Comparison of ENCODE assay signal across 28 cellular contexts in the genomic region with DNA sequence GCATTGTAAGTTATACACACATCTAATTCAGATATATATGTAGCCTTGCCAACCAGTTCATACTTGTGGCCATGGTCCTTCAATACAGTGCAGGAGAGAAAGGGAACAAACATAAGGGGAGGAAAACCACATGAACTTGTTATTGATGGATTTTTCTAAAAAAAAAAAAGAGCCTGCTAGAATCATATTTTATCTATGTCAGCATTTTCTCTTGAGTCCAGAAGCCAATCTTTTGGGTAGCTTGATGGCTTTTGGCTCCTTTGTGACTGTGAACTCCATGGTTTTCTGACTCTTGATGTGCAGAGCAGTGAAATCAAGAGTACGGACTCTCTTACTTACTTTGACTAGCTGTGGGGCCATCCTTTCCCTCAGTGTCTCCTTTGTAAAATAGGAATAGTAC.
"Had no signal": no experiment of that assay in that cellular context is flagged by ENCODE, and none has a peak within 500 bp of the region (broad histone marks: within the 10 kb centered on the region; RNA-seq: fewer than 3 reads in every experiment).

No MANE protein-coding gene starts in this region.

- H3K27me3 ChIP-seq: neural progenitor cell, ovary, spleen, suprapubic skin, testis, tibial artery, transverse colon, upper lobe of right lung, uterus had no signal

- H2AFZ ChIP-seq: neural progenitor cell, parathyroid adenoma had no signal

- H3K36me3 ChIP-seq: neural progenitor cell, ovary, spleen, suprapubic skin, tibial artery, transverse colon, upper lobe of right lung, uterus had no signal

- H3K4me2 ChIP-seq: neural progenitor cell, smooth muscle cell had no signal

- H3K4me3 ChIP-seq: neural progenitor cell, ovary, psoas muscle, skin epidermis, smooth muscle cell, spleen, suprapubic skin, testis, tibial artery, transverse colon, upper lobe of right lung, uterus had no signal

- H3K79me2 ChIP-seq: parathyroid adenoma had no signal

- ATAC-seq: natural killer cell; psoas muscle; right cardiac atrium; sciatic nerve; stimulated activated memory B cell treated with anti-CD40 and anti-IgM and Interleukin-4, amounts not matched to agents 10 μg/mL and 1 μg/mL and 100 μg/mL, for 72 hours; stimulated activated naive CD8-positive, alpha-beta T cell treated with anti-CD3 and anti-CD28 coated beads, Interleukin-15, amount 100 ng/mL, for 72 hours; stimulated activated naive CD8-positive, alpha-beta T cell treated with anti-CD3 and anti-CD28 coated beads, Interleukin-15, Interleukin-2, amounts not matched to agents 100 U/mL and 50 U/mL, for 24 hours; upper lobe of right lung had no signal

- DNase-seq: natural killer cell; occipital lobe; ovary; posterior cingulate gyrus; psoas muscle; right cardiac atrium; spleen; stimulated activated CD4-positive, alpha-beta T cell treated with anti-CD3 and anti-CD28 coated beads, Interleukin-12 subunit alpha, Interleukin-12 subunit beta, amount 100 ng/mL, for 4 hours; stimulated activated CD4-positive, alpha-beta T cell treated with anti-CD3 and anti-CD28 coated beads, Interleukin-1b, Interleukin-23, amount 100 ng/mL, for 48 hours; stimulated activated CD4-positive, alpha-beta T cell treated with anti-CD3 and anti-CD28 coated beads, Interleukin-4, amount 100 ng/mL, for 1 hour; stimulated activated CD4-positive, alpha-beta T cell treated with anti-CD3 and anti-CD28 coated beads, Interleukin-4, amount 100 ng/mL, for 4 hours; stimulated activated CD8-positive, alpha-beta memory T cell treated with anti-CD3 and anti-CD28 coated beads, Interleukin-4, amount 100 ng/mL, for 48 hours; stimulated activated naive CD4-positive, alpha-beta T cell; stimulated activated naive CD8-positive, alpha-beta T cell treated with anti-CD3 and anti-CD28 coated beads, Interleukin-15, amount 100 ng/mL, for 72 hours; stimulated activated naive CD8-positive, alpha-beta T cell treated with anti-CD3 and anti-CD28 coated beads, Interleukin-15, Interleukin-2, amounts not matched to agents 100 U/mL and 50 U/mL, for 24 hours; substantia nigra; testis; tibial artery; transverse colon; upper lobe of right lung; uterus had no signal

- H3K27ac ChIP-seq: neural progenitor cell, ovary, parathyroid adenoma, psoas muscle, skin epidermis, spleen, suprapubic skin, testis, tibial artery, transverse colon, upper lobe of right lung, uterus had no signal

- H3K9me3 ChIP-seq: ovary, psoas muscle, suprapubic skin, testis, tibial artery, upper lobe of right lung, uterus had no signal

- H3K4me1 ChIP-seq: neural progenitor cell, psoas muscle, spleen, suprapubic skin, testis, tibial artery, transverse colon, upper lobe of right lung, uterus had no signal

- H3K9ac ChIP-seq: neural progenitor cell, parathyroid adenoma had no signal
